In genomic region chr3:128385080-128385832, GRCh38 we compare ENCODE assay signal across 11 cellular contexts.
DNase-seq lines count a peak whose midpoint lies in the region; ATAC-seq and TF ChIP-seq lines count a peak whose summit lies in the region.
"Had no signal": no experiment of that assay in that cellular context is flagged by ENCODE, and none has a peak within 500 bp of the region (broad histone marks: within the 10 kb centered on the region; RNA-seq: fewer than 3 reads in every experiment).

No MANE protein-coding gene starts in this region.

- peak; percentile 66 for ATAC-seq in omental fat pad (ENCODE audit: low FRiP score)
- ATAC-seq in GM21381 (IDR thresholded peaks at IDR 0.05; ENCODE audit: unreplicated experiment): no peak

- POLR2A ChIA-PET in activated CD4-positive, alpha-beta T cell treated with anti-CD3 and anti-CD28 coated beads, Interleukin-2, amount 10 ng/mL, durations not matched to agents 7 days and 5 days (lab: Charles Lee): no interaction called here

- no peaks in the 10 kb centered on the region for H3K36me3 Mint-ChIP-seq in activated CD4-positive, alpha-beta T cell treated with anti-CD3 and anti-CD28 coated beads, Interleukin-2, amount 10 ng/mL, durations not matched to agents 7 days and 5 days (ENCODE audit: low read depth)

- H3K4me1 Mint-ChIP-seq in activated CD4-positive, alpha-beta T cell treated with anti-CD3 and anti-CD28 coated beads, Interleukin-2, amount 10 ng/mL, durations not matched to agents 7 days and 5 days: no peaks in the 10 kb centered on the region

- H3K4me1 ChIP-seq in esophagus muscularis mucosa: peaks cover 30 to 44% (median 37%) of the 10 kb centered on the region in 4 donors

- no peak for TF ChIP-seq POLR2A in esophagus muscularis mucosa (IDR thresholded peaks at IDR 0.05; ENCODE audit: low read depth)

- H3K9me3 Mint-ChIP-seq in activated CD4-positive, alpha-beta T cell treated with anti-CD3 and anti-CD28 coated beads, Interleukin-2, amount 10 ng/mL, durations not matched to agents 7 days and 5 days: no peaks in the 10 kb centered on the region
- H3K9me3 Mint-ChIP-seq: CD14-positive monocyte had no signal

- TF ChIP-seq CTCF in AG09309 (IDR thresholded peaks at IDR 0.05; ENCODE audit: control insufficient read depth, insufficient read depth, low read depth, low read length, missing control alignments) (no peak), foreskin fibroblast (IDR thresholded peaks at IDR 0.05; ENCODE audit: low read depth, low read length) (no peak), omental fat pad (IDR thresholded peaks at IDR 0.05) (no peak), esophagus muscularis mucosa (IDR thresholded peaks at IDR 0.05) (no peak)

- intact Hi-C loops in esophagus muscularis mucosa (cut with DNase I): no loop called here

- no peak overlapping the region for H3K27ac Mint-ChIP-seq in activated CD4-positive, alpha-beta T cell treated with anti-CD3 and anti-CD28 coated beads, Interleukin-2, amount 10 ng/mL, durations not matched to agents 7 days and 5 days

- CTCF ChIA-PET in activated CD4-positive, alpha-beta T cell treated with anti-CD3 and anti-CD28 coated beads, Interleukin-2, amount 10 ng/mL, durations not matched to agents 7 days and 5 days (lab: Charles Lee): no interaction called here

- H3K27me3 ChIP-seq in MG63 (no peaks in the 10 kb centered on the region), esophagus muscularis mucosa (no peaks in the 10 kb centered on the region)

- DNase-seq in AG09309 (ENCODE audit: low read depth) (peak; percentile 31), MG63 (peak; percentile 97), foreskin fibroblast (peak; percentile 94 to 95), omental fat pad (ENCODE audit: low spot score) (no peak), esophagus muscularis mucosa (ENCODE audit: extremely low spot score) (no peak), NCI-H524 (lab: John Stamatoyannopoulos, UW) (no peak)
- DNase-seq in activated CD4-positive, alpha-beta T cell treated with anti-CD3 and anti-CD28 coated beads, Interleukin-2, amount 10 ng/mL, durations not matched to agents 7 days and 5 days: no peak
- DNase-seq: activated T-cell treated with anti-CD3 and anti-CD28 coated beads for 4 hours; effector CD4-positive, alpha-beta T cell had no signal

- H3K27ac ChIP-seq in esophagus muscularis mucosa (replicated peaks in 1 of 4): no peak overlapping the region

- H3K9me3 ChIP-seq in MG63: no peaks in the 10 kb centered on the region
- no peaks in the 10 kb centered on the region for H3K9me3 ChIP-seq in esophagus muscularis mucosa

- WGBS in esophagus muscularis mucosa: 71% methylated on average over 10 of the region's 11 CpGs

- H3K4me3 ChIP-seq in AG09309 (ENCODE audit: control insufficient read depth, low read depth, low read length): no peak overlapping the region
- H3K4me3 ChIP-seq in MG63: no peak overlapping the region
- H3K4me3 ChIP-seq in foreskin fibroblast (ENCODE audit: low read depth in 1 of 2, low read length in 2 of 2): no peak overlapping the region
- H3K4me3 ChIP-seq in esophagus muscularis mucosa: no peak overlapping the region

- H3K4me3 Mint-ChIP-seq in activated CD4-positive, alpha-beta T cell treated with anti-CD3 and anti-CD28 coated beads, Interleukin-2, amount 10 ng/mL, durations not matched to agents 7 days and 5 days: no peak overlapping the region
- H3K4me3 Mint-ChIP-seq: CD14-positive monocyte had no signal

- TF ChIP-seq EP300 in esophagus muscularis mucosa (IDR thresholded peaks at IDR 0.05): no peak

- H3K36me3 ChIP-seq in MG63 (no peaks in the 10 kb centered on the region), esophagus muscularis mucosa (no peaks in the 10 kb centered on the region)

- no peaks in the 10 kb centered on the region for H3K27me3 Mint-ChIP-seq in activated CD4-positive, alpha-beta T cell treated with anti-CD3 and anti-CD28 coated beads, Interleukin-2, amount 10 ng/mL, durations not matched to agents 7 days and 5 days

Comparison
In these comparisons a context has a peak if more than half of its experiments do, and no peak if none do; other contexts are left out.
1. DNase-seq: peak in AG09309 (single experiment), MG63 (single experiment) and foreskin fibroblast (2 of 2); none in omental fat pad (single experiment), esophagus muscularis mucosa (single experiment), activated CD4-positive, alpha-beta T cell treated with anti-CD3 and anti-CD28 coated beads, Interleukin-2, amount 10 ng/mL, durations not matched to agents 7 days and 5 days (single experiment) and NCI-H524 (0 of 2).